In genomic region chr3:140204271-140204984, GRCh38 we compare ENCODE assay signal across 23 cellular contexts.
"Had no signal": no experiment of that assay in that cellular context is flagged by ENCODE, and none has a peak within 500 bp of the region (broad histone marks: within the 10 kb centered on the region; RNA-seq: fewer than 3 reads in every experiment).

No MANE protein-coding gene starts in this region.

- H3K27ac ChIP-seq: body of pancreas, cardiac muscle cell, neutrophil, ovary, psoas muscle, right atrium auricular region, tibial artery, VCaP had no signal

- FAIRE-seq: endometrium had no signal

- H3K4me1 ChIP-seq: body of pancreas, psoas muscle, tibial artery had no signal

- H3K9me3 Mint-ChIP-seq: activated naive CD4-positive, alpha-beta T cell treated with anti-CD3 and anti-CD28 coated beads, Interleukin-2, amount 50 U/mL, for 24 hours; activated T-helper 1 cell treated with anti-CD3 and anti-CD28 coated beads, Interleukin-12 subunit alpha, Interleukin-12 subunit beta, Interleukin-2, Interleukin-4 antibody, amounts not matched to agents 30 ng/mL and 10 ng/mL and 1 ng/mL, durations not matched to agents 14 hours and 24 hours and 36 hours; immature natural killer cell; T-helper 2 cell treated with Interferon-gamma antibody and Interleukin-4, amounts not matched to agents 5 μg/mL and 100 μg/mL, for 36 hours had no signal

- H3K4me3 ChIP-seq: body of pancreas, cardiac muscle cell, ovary, psoas muscle, right atrium auricular region, tibial artery had no signal

- H3K9me3 ChIP-seq: body of pancreas, neutrophil, ovary, psoas muscle, right atrium auricular region, tibial artery had no signal

- DNase-seq: activated CD4-positive, alpha-beta T cell treated with anti-CD3 and anti-CD28 coated beads for 1 hour; activated CD4-positive, alpha-beta T cell treated with anti-CD3 and anti-CD28 coated beads, Interleukin-2, amount 50 U/mL, for 1 hour; activated CD8-positive, alpha-beta T cell treated with anti-CD3 and anti-CD28 coated beads, Interleukin-2, amount 10 ng/mL, durations not matched to agents 7 days and 5 days; activated gamma-delta T cell treated with Interleukin-2 at 50 U/mL for 16 hours; anterior cingulate cortex; body of pancreas; foreskin melanocyte; immature natural killer cell; left ventricle myocardium superior; ovary; psoas muscle; stimulated activated CD4-positive, alpha-beta T cell treated with anti-CD3 and anti-CD28 coated beads, Interleukin-12 subunit alpha, Interleukin-12 subunit beta, amount 100 ng/mL, for 4 hours; stimulated activated naive CD8-positive, alpha-beta T cell treated with anti-CD3 and anti-CD28 coated beads, Interleukin-15, amount 100 ng/mL, for 72 hours; tibial artery had no signal

- H3K4me3 Mint-ChIP-seq: activated CD8-positive, alpha-beta T cell treated with anti-CD3 and anti-CD28 coated beads, Interleukin-2, amount 10 ng/mL, durations not matched to agents 7 days and 5 days; activated naive CD4-positive, alpha-beta T cell treated with anti-CD3 and anti-CD28 coated beads, Interleukin-2, amount 50 U/mL, for 24 hours; activated T-helper 1 cell treated with anti-CD3 and anti-CD28 coated beads, Interleukin-12 subunit alpha, Interleukin-12 subunit beta, Interleukin-2, Interleukin-4 antibody, amounts not matched to agents 30 ng/mL and 10 ng/mL and 1 ng/mL, durations not matched to agents 14 hours and 24 hours and 36 hours; immature natural killer cell; natural killer cell treated with Interleukin-12 subunit alpha and Interleukin-12 subunit beta and Interleukin-15 and Interleukin-18, amount 100 ng/mL, for 72 hours; stimulated activated naive CD8-positive, alpha-beta T cell treated with anti-CD3 and anti-CD28 coated beads, Interleukin-15, amount 100 ng/mL, for 72 hours; T-helper 2 cell treated with Interferon-gamma antibody and Interleukin-4, amounts not matched to agents 5 μg/mL and 100 μg/mL, for 36 hours had no signal

- H3K36me3 ChIP-seq: cardiac muscle cell, neutrophil, ovary, right atrium auricular region, tibial artery had no signal

- H3K27ac Mint-ChIP-seq: activated CD8-positive, alpha-beta T cell treated with anti-CD3 and anti-CD28 coated beads, Interleukin-2, amount 10 ng/mL, durations not matched to agents 7 days and 5 days; activated naive CD4-positive, alpha-beta T cell treated with anti-CD3 and anti-CD28 coated beads, Interleukin-2, amount 50 U/mL, for 24 hours; activated T-helper 1 cell treated with anti-CD3 and anti-CD28 coated beads, Interleukin-12 subunit alpha, Interleukin-12 subunit beta, Interleukin-2, Interleukin-4 antibody, amounts not matched to agents 30 ng/mL and 10 ng/mL and 1 ng/mL, durations not matched to agents 14 hours and 24 hours and 36 hours; immature natural killer cell; natural killer cell treated with Interleukin-12 subunit alpha and Interleukin-12 subunit beta and Interleukin-15 and Interleukin-18, amount 100 ng/mL, for 72 hours; stimulated activated naive CD8-positive, alpha-beta T cell treated with anti-CD3 and anti-CD28 coated beads, Interleukin-15, amount 100 ng/mL, for 72 hours; T-helper 2 cell treated with Interferon-gamma antibody and Interleukin-4, amounts not matched to agents 5 μg/mL and 100 μg/mL, for 36 hours had no signal

- H3K27me3 ChIP-seq: body of pancreas, neutrophil, ovary, right atrium auricular region, tibial artery had no signal

- H3K36me3 Mint-ChIP-seq: activated naive CD4-positive, alpha-beta T cell treated with anti-CD3 and anti-CD28 coated beads, Interleukin-2, amount 50 U/mL, for 24 hours; immature natural killer cell; natural killer cell treated with Interleukin-12 subunit alpha and Interleukin-12 subunit beta and Interleukin-15 and Interleukin-18, amount 100 ng/mL, for 72 hours had no signal

- H3K4me1 Mint-ChIP-seq: activated naive CD4-positive, alpha-beta T cell treated with anti-CD3 and anti-CD28 coated beads, Interleukin-2, amount 50 U/mL, for 24 hours; immature natural killer cell; stimulated activated naive CD8-positive, alpha-beta T cell treated with anti-CD3 and anti-CD28 coated beads, Interleukin-15, amount 100 ng/mL, for 72 hours had no signal

- ATAC-seq: activated CD8-positive, alpha-beta T cell treated with anti-CD3 and anti-CD28 coated beads, Interleukin-2, amount 10 ng/mL, durations not matched to agents 7 days and 5 days; body of pancreas; left ventricle myocardium superior; natural killer cell treated with Interleukin-12 subunit alpha and Interleukin-12 subunit beta and Interleukin-15 and Interleukin-18, amount 100 ng/mL, for 72 hours; psoas muscle; stimulated activated naive CD8-positive, alpha-beta T cell treated with anti-CD3 and anti-CD28 coated beads, Interleukin-15, amount 100 ng/mL, for 72 hours had no signal
